Comparison of ENCODE assay signal across 10 cellular contexts in genomic region chr12:126268222-126268621, GRCh38.
"Had no signal": no experiment of that assay in that cellular context is flagged by ENCODE, and none has a peak within 500 bp of the region (broad histone marks: within the 10 kb centered on the region; RNA-seq: fewer than 3 reads in every experiment).

No MANE protein-coding gene starts in this region.

- H3K4me1 ChIP-seq: HAP-1 had no signal

- H3K9me3 ChIP-seq: HAP-1 had no signal

- ATAC-seq: GM23338, HCT116 had no signal

- H3K27ac Mint-ChIP-seq: GM23338, H9, HFFc6 had no signal

- H3K4me3 ChIP-seq: GM23248, GM23338, HAP-1 had no signal

- H3K4me3 Mint-ChIP-seq: GM23338, H9, HFFc6 had no signal

- H3K9me3 Mint-ChIP-seq: H9 had no signal

- H3K4me2 ChIP-seq: GM23338 had no signal

- H3K4me1 Mint-ChIP-seq: GM23338 had no signal

- H3K27ac ChIP-seq: GM23248 had no signal

- H3K36me3 ChIP-seq: HAP-1 had no signal

- FAIRE-seq: H1, H54 had no signal

- DNase-seq: GM23248, GOT3, H9, HCEC 1CT, HFFc6 had no signal

- H3K9ac ChIP-seq: GM23248 had no signal

- H2AFZ ChIP-seq: GM23248, GM23338 had no signal
